8 cellular contexts compared by ENCODE assay signal in the genomic region with DNA sequence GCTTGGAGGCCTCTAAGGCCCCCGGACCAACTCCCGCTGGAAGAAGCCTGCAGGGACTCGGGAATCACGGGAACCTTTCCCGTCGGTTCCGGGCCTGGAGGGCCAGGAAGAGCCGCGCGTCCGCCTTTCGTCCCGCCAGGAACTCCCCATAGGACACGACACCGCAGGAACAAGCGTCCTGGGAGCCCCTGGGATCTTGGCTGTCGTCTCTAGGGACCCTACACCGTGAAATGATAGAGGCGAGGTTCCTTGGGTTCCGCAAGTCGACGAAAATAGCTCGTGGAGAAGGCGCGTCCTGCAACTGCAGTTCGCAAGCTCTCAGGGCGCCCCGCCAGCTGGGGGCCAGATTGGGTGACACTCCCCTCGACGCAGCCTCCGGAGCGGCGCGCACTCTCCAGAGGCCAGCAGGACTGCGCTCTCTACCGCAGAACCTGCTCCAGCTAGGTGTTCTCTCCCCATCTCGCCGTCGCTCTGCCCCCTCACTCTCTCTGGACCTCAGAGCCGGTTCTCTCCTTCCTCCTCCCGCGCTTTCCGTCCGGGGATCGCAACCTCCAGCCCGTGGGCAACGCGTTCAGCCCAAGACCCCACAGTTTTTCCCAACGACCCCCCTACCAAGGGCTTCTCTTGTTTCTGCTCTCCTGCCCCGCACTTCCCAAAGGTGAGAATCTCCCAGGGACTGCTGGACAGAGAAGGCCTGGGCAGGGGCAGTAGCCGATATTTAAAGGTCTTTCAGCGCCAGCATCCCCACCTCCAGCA. TPM values are rescaled to one million over a fixed set of nuclear protein-coding genes. Genes with fewer than 3 reads are reported as not detected.
DNase-seq lines count a peak whose midpoint lies in the region; ATAC-seq, FAIRE-seq and TF ChIP-seq lines count a peak whose summit lies in the region.

No MANE protein-coding gene starts in this region.

- H3K4me1 ChIP-seq in HepG2 (ENCODE audit: insufficient read depth, low read length) (peaks cover 63% of the 10 kb centered on the region), tibial nerve (peaks cover 0 to 58% (median 15%) of the 10 kb centered on the region in 4 donors)

- peaks cover 64% of the 10 kb centered on the region for H3K79me2 ChIP-seq in HepG2 (ENCODE audit: insufficient read depth, low read length)

- no peak for FAIRE-seq in HepG2 (lab: Jason Lieb, UNC)

- 0% methylated on average over 19 of the region's 52 CpGs for WGBS in HepG2 (ENCODE audit: low lambda C conversion rate)
- 1 to 2% methylated on average over 28 to 41 of the region's 52 CpGs for WGBS in tibial nerve, 2 donors

- peak; percentile 22; the same call in 1 of the 2 replicates for TF ChIP-seq RAD21 in HepG2 (CRISPR knock-in tag; IDR thresholded peaks at IDR 0.05)

- H3K9me3 Mint-ChIP-seq in activated T-cell treated with anti-CD3 and anti-CD28 coated beads, Interleukin-2, amount 50 U/mL, for 24 hours: no peaks in the 10 kb centered on the region

- peak; percentile 44 to 68; a peak in 3 of 4 replicates for TF ChIP-seq POLR2A in HepG2 (IDR thresholded peaks at IDR 0.05; ENCODE audit: insufficient read depth in 1 of 2, low read depth in 2 of 2, low read length in 2 of 2)
- no peak for TF ChIP-seq POLR2A in tibial nerve (IDR thresholded peaks at IDR 0.05)

- H3K27ac ChIP-seq in HepG2 (ENCODE audit: extremely low read length, insufficient read depth, low read length): peak overlapping the region; percentile 85
- H3K27ac ChIP-seq in tibial nerve: peak overlapping the region in 3 of 4 donors; percentile 77 to 87 (median 86)

- peaks cover 12% of the 10 kb centered on the region; the same call in 1 of the 2 replicates for H4K20me1 ChIP-seq in HepG2 (ENCODE audit: insufficient read depth, low read length)

- H3K4me3 ChIP-seq in HepG2 (replicated peaks in 1 of 3; ENCODE audit: insufficient read depth in 1 of 3, low read depth in 2 of 3, low read length in 3 of 3): peak overlapping the region; percentile 87 to 92 (median 90)
- peak overlapping the region; percentile 43 to 65 (median 58) for H3K4me3 ChIP-seq in tibial nerve
- no peak overlapping the region for H3K4me3 ChIP-seq in MG63

- peak; percentile 66 for ATAC-seq in HepG2
- ATAC-seq in GM21723 (IDR thresholded peaks at IDR 0.05; ENCODE audit: unreplicated experiment): no peak
- no peak for ATAC-seq in HG03196 (IDR thresholded peaks at IDR 0.05; ENCODE audit: unreplicated experiment)

- in situ Hi-C loops in HepG2 (cut with HindIII; ENCODE audit: extremely low pct_ligation_motif_present, low pct_unique_long_range_greater_than_20kb): loop anchor here (5.0 to 10.0 kb wide), 3 partner anchors 221 to 389 kb away; no protein-coding TSS in a partner anchor

- H3K36me3 Mint-ChIP-seq in activated T-cell treated with anti-CD3 and anti-CD28 coated beads, Interleukin-2, amount 50 U/mL, for 24 hours (ENCODE audit: low read depth): no peaks in the 10 kb centered on the region

- CTCF ChIA-PET in HepG2 (lab: Yijun Ruan, JAX; ENCODE audit: low intra/inter-chr PET ratio, low total read pairs): interaction anchor here (1.7 kb wide), 1 partner anchor 220 kb away, joined by 8 read pairs; no protein-coding TSS in a partner anchor

- H3K36me3 ChIP-seq in HepG2 (replicated peaks in 1 of 2; ENCODE audit: control insufficient read depth in 1 of 2, insufficient read depth in 2 of 2, low read length in 2 of 2): peaks cover 10 to 24% of the 10 kb centered on the region in 2 experiments
- peaks cover 0 to under 1% (median 0%) of the 10 kb centered on the region in 3 donors for H3K36me3 ChIP-seq in tibial nerve
- H3K36me3 ChIP-seq in MG63: no peaks in the 10 kb centered on the region

- peak overlapping the region; percentile 93 for H3K9ac ChIP-seq in HepG2 (ENCODE audit: insufficient read depth, low read depth, low read length)

- intact Hi-C loops in HepG2 (cut with micrococcal nuclease; ENCODE audit: unreplicated experiment): loop anchor here (1.0 to 5.0 kb wide), 7 partner anchors 93 to 396 kb away; no protein-coding TSS in a partner anchor

- H3K4me2 ChIP-seq in HepG2 (ENCODE audit: low read depth, low read length): peak overlapping the region; percentile 75

- no peak overlapping the region for H3K27ac Mint-ChIP-seq in activated T-cell treated with anti-CD3 and anti-CD28 coated beads, Interleukin-2, amount 50 U/mL, for 24 hours

- peaks cover 89% of the 10 kb centered on the region for H3K27me3 Mint-ChIP-seq in activated T-cell treated with anti-CD3 and anti-CD28 coated beads, Interleukin-2, amount 50 U/mL, for 24 hours

- POLR2A ChIA-PET in HepG2 (lab: Yijun Ruan, JAX): interaction anchor here (0.8 to 9.7 kb wide), 28 partner anchors 8 to 398 kb away, joined by 3 to 163 read pairs (median 6); no protein-coding TSS in a partner anchor

- peak overlapping the region; percentile 74 for H3K4me3 Mint-ChIP-seq in activated T-cell treated with anti-CD3 and anti-CD28 coated beads, Interleukin-2, amount 50 U/mL, for 24 hours

- BruUV-seq in HepG2 (replicated peaks; lab: Mats Ljungman, UMichigan): TSS peak; percentile 51

- DNase-seq in activated T-cell treated with anti-CD3 and anti-CD28 coated beads, Interleukin-2, amount 50 U/mL, for 24 hours: no peak
- DNase-seq in activated T-cell treated with anti-CD3 and anti-CD28 coated beads, Interleukin-2, amount 50 U/mL, for 1 hour: no peak
- DNase-seq in astrocyte of the hippocampus (ENCODE audit: low read depth, low spot score) (peak; percentile 84), HepG2 (ENCODE audit: low spot score) (peak; percentile 37), tibial nerve (ENCODE audit: low spot score in 2 of 2) (no peak), MG63 (no peak)

- H3K27me3 ChIP-seq in HepG2 (ENCODE audit: control insufficient read depth in 1 of 2, insufficient read depth in 2 of 2, low read length in 2 of 2) (no peaks in the 10 kb centered on the region; a peak in 1 of 5 replicates), tibial nerve (peaks cover 0 to 65% of the 10 kb centered on the region in 2 donors), MG63 (no peaks in the 10 kb centered on the region)

- TF ChIP-seq EP300 in HepG2 (IDR thresholded peaks at IDR 0.05; ENCODE audit: low read depth in 2 of 2, low read length in 2 of 2) (no peak), HepG2 (CRISPR knock-in tag; IDR thresholded peaks at IDR 0.05; ENCODE audit: borderline replicate concordance) (no peak), tibial nerve (IDR thresholded peaks at IDR 0.05) (no peak)

- H2AFZ ChIP-seq in HepG2 (ENCODE audit: low read length): no peak overlapping the region

- TF ChIP-seq CTCF in HepG2 (CRISPR knock-in tag; IDR thresholded peaks at IDR 0.05): peak; percentile 27; the same call in 1 of the 2 replicates
- no peak for TF ChIP-seq CTCF in tibial nerve (IDR thresholded peaks at IDR 0.05)

- H3K9me3 ChIP-seq in HepG2 (ENCODE audit: low read length) (no peaks in the 10 kb centered on the region), tibial nerve (no peaks in the 10 kb centered on the region), MG63 (no peaks in the 10 kb centered on the region)

- H3K4me1 Mint-ChIP-seq in activated T-cell treated with anti-CD3 and anti-CD28 coated beads, Interleukin-2, amount 50 U/mL, for 24 hours (ENCODE audit: low read depth): peaks cover 38% of the 10 kb centered on the region

TF ChIP-seq in HepG2, 621 proteins besides CTCF, POLR2A, EP300 and RAD21 (continues in another document):
- TF ChIP-seq, protein P1, sequence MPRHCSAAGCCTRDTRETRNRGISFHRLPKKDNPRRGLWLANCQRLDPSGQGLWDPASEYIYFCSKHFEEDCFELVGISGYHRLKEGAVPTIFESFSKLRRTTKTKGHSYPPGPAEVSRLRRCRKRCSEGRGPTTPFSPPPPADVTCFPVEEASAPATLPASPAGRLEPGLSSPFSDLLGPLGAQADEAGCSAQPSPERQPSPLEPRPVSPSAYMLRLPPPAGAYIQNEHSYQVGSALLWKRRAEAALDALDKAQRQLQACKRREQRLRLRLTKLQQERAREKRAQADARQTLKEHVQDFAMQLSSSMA (CRISPR knock-in tag; IDR thresholded peaks at IDR 0.05): no peak
- TF ChIP-seq, protein P2, sequence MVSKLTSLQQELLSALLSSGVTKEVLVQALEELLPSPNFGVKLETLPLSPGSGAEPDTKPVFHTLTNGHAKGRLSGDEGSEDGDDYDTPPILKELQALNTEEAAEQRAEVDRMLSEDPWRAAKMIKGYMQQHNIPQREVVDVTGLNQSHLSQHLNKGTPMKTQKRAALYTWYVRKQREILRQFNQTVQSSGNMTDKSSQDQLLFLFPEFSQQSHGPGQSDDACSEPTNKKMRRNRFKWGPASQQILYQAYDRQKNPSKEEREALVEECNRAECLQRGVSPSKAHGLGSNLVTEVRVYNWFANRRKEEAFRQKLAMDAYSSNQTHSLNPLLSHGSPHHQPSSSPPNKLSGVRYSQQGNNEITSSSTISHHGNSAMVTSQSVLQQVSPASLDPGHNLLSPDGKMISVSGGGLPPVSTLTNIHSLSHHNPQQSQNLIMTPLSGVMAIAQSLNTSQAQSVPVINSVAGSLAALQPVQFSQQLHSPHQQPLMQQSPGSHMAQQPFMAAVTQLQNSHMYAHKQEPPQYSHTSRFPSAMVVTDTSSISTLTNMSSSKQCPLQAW (CRISPR knock-in tag; IDR thresholded peaks at IDR 0.05): no peak

RNA-seq across cellular contexts. Expression of gene BMP4, which starts 0.8 kb away (rescaled TPM):
- total RNA-seq in HepG2 (2016; rRNA removed; fragmentation: Illumina TruSeq; extraction: Trizol) (42.0 and 56.4 TPM in 2 replicates), tibial nerve (10 to 100 TPM in 3 of 4 donors, 1 to 10 TPM in 1; 5.1 to 21.6 (median 14.8) TPM)
- total RNA-seq in HepG2 (2016; cell fraction: cytosol; rRNA removed; fragmentation: Illumina TruSeq; extraction: Trizol; ENCODE audit: low read depth): 35.6 and 35.9 TPM in 2 replicates
- total RNA-seq in HepG2 (2016; cell fraction: insoluble cytoplasmic fraction; rRNA removed; fragmentation: Illumina TruSeq; extraction: Trizol): 41.4 and 55.4 TPM in 2 replicates
- total RNA-seq in HepG2 (2016; cell fraction: membrane; rRNA removed; fragmentation: Illumina TruSeq; extraction: Trizol): 49.1 and 51.5 TPM in 2 replicates
- 49.7 and 53.7 TPM in 2 replicates for total RNA-seq in HepG2 (2016; cell fraction: nucleus; rRNA removed; fragmentation: Illumina TruSeq; extraction: Trizol)
- polyA plus RNA-seq in HepG2 (2011; rRNA removed): 160 and 169 TPM in 2 replicates
- 138 and 170 TPM in 2 replicates for polyA plus RNA-seq in HepG2 (2011; cell fraction: cytosol; rRNA removed)
- 131 and 155 TPM in 2 replicates for polyA plus RNA-seq in HepG2 (2011; cell fraction: nucleus; rRNA removed)
- polyA plus RNA-seq in HepG2 (2012): 107 and 149 TPM in 2 replicates
- 19.3 and 21.3 TPM in 2 replicates for polyA plus RNA-seq in HepG2 (2016; cell fraction: cytosol; fragmentation: Illumina TruSeq; extraction: Trizol; ENCODE audit: low read depth)
- 65.3 and 66.1 TPM in 2 replicates for polyA plus RNA-seq in HepG2 (2016; cell fraction: insoluble cytoplasmic fraction; fragmentation: Illumina TruSeq; extraction: Trizol; ENCODE audit: low read depth)
- polyA plus RNA-seq in HepG2 (2016; cell fraction: membrane; fragmentation: Illumina TruSeq; extraction: Trizol; ENCODE audit: low read depth): 36.6 and 42.0 TPM in 2 replicates
- polyA plus RNA-seq in HepG2 (2016; cell fraction: nucleus; fragmentation: Illumina TruSeq; extraction: Trizol; ENCODE audit: insufficient read depth, low read depth): 127 and 132 TPM in 2 replicates
- 184 TPM in 1 of 2 replicates, not detected in the other for polyA minus RNA-seq in HepG2 (2011; rRNA and poly(A)+ RNA removed; ENCODE audit: low replicate concordance)
- 61.4 and 78.3 TPM in 2 replicates for polyA minus RNA-seq in HepG2 (2011; cell fraction: cytosol; rRNA and poly(A)+ RNA removed)
- polyA minus RNA-seq in HepG2 (2011; cell fraction: nucleus; rRNA and poly(A)+ RNA removed): 94.6 and 96.1 TPM in 2 replicates
- 9.3 and 13.5 TPM in 2 replicates for total RNA-seq in MG63 (2014; rRNA removed; shearing (Covaris generic); ENCODE audit: low replicate concordance)

Comparison
In these comparisons a context has a peak if more than half of its experiments do, and no peak if none do; other contexts are left out.
1. DNase-seq: peak in astrocyte of the hippocampus (single experiment) and HepG2 (single experiment); none in activated T-cell treated with anti-CD3 and anti-CD28 coated beads, Interleukin-2, amount 50 U/mL, for 24 hours (single experiment), activated T-cell treated with anti-CD3 and anti-CD28 coated beads, Interleukin-2, amount 50 U/mL, for 1 hour (single experiment), tibial nerve (0 of 2) and MG63 (single experiment).
2. POLR2A ChIP-seq: peak in HepG2 (2 of 2); none in tibial nerve (0 of 2).